In genomic region chr12:124836759-124837158, GRCh38 we compare ENCODE assay signal across 19 cellular contexts.
"Had no signal": no experiment of that assay in that cellular context is flagged by ENCODE, and none has a peak within 500 bp of the region (broad histone marks: within the 10 kb centered on the region; RNA-seq: fewer than 3 reads in every experiment).

No MANE protein-coding gene starts in this region.

- H3K9me3 Mint-ChIP-seq: activated CD8-positive, alpha-beta T cell treated with anti-CD3 and anti-CD28 coated beads for 36 hours; activated naive CD4-positive, alpha-beta T cell treated with anti-CD3 and anti-CD28 coated beads, Interleukin-2, amount 50 U/mL, for 72 hours; activated T-cell treated with anti-CD3 and anti-CD28 coated beads, Interleukin-2, amount 50 U/mL, for 4 hours; neural crest cell; stimulated activated naive CD8-positive, alpha-beta T cell treated with anti-CD3 and anti-CD28 coated beads, Interleukin-15, Interleukin-2, amounts not matched to agents 100 ng/mL and 50 ng/mL, for 24 hours; WTC11 had no signal

- H3K36me3 ChIP-seq: esophagus squamous epithelium, lower lobe of right lung, ovary, suprapubic skin, upper lobe of right lung had no signal

- H3K4me3 Mint-ChIP-seq: activated CD8-positive, alpha-beta T cell treated with anti-CD3 and anti-CD28 coated beads for 36 hours; activated T-cell treated with anti-CD3 and anti-CD28 coated beads, Interleukin-2, amount 50 U/mL, for 4 hours; neural crest cell; stimulated activated naive CD8-positive, alpha-beta T cell treated with anti-CD3 and anti-CD28 coated beads, Interleukin-15, Interleukin-2, amounts not matched to agents 100 ng/mL and 50 ng/mL, for 24 hours; WTC11 had no signal

- H3K27ac Mint-ChIP-seq: activated CD8-positive, alpha-beta T cell treated with anti-CD3 and anti-CD28 coated beads for 36 hours; activated naive CD4-positive, alpha-beta T cell treated with anti-CD3 and anti-CD28 coated beads, Interleukin-2, amount 50 U/mL, for 72 hours; stimulated activated naive CD8-positive, alpha-beta T cell treated with anti-CD3 and anti-CD28 coated beads, Interleukin-15, Interleukin-2, amounts not matched to agents 100 ng/mL and 50 ng/mL, for 24 hours; WTC11 had no signal

- H3K4me3 ChIP-seq: esophagus squamous epithelium, lower lobe of right lung, ovary, suprapubic skin, upper lobe of right lung had no signal

- H3K27ac ChIP-seq: esophagus squamous epithelium, lower lobe of right lung, suprapubic skin, upper lobe of right lung had no signal

- H3K4me1 ChIP-seq: upper lobe of right lung had no signal

- H3K9me3 ChIP-seq: esophagus squamous epithelium, lower lobe of right lung, ovary, suprapubic skin, upper lobe of right lung had no signal

- DNase-seq: activated CD4-positive, alpha-beta T cell treated with anti-CD3 and anti-CD28 coated beads for 4 hours; activated CD8-positive, alpha-beta T cell treated with anti-CD3 and anti-CD28 coated beads for 36 hours; activated effector memory CD4-positive, alpha-beta T cell treated with anti-CD3 and anti-CD28 coated beads, Interleukin-2, amount 50 U/mL, for 16 hours; activated T-cell treated with anti-CD3 and anti-CD28 coated beads, Interleukin-2, amount 50 U/mL, for 4 hours; amniotic stem cell; cortex of kidney; effector CD8-positive, alpha-beta T cell; esophagus squamous epithelium; hypothalamus; lower lobe of right lung; midbrain; ovary; stimulated activated CD4-positive, alpha-beta T cell treated with anti-CD3 and anti-CD28 coated beads, Interleukin-4, amount 100 ng/mL, for 24 hours; upper lobe of right lung had no signal

- H3K27me3 Mint-ChIP-seq: activated CD8-positive, alpha-beta T cell treated with anti-CD3 and anti-CD28 coated beads for 36 hours; stimulated activated naive CD8-positive, alpha-beta T cell treated with anti-CD3 and anti-CD28 coated beads, Interleukin-15, Interleukin-2, amounts not matched to agents 100 ng/mL and 50 ng/mL, for 24 hours had no signal

- H3K27me3 ChIP-seq: esophagus squamous epithelium, ovary, suprapubic skin, upper lobe of right lung had no signal
